In genomic region chr2:235171511-235172130, GRCh38 we compare ENCODE assay signal across 11 cellular contexts.
DNase-seq lines count a peak whose midpoint lies in the region; ATAC-seq and TF ChIP-seq lines count a peak whose summit lies in the region.
"Had no signal": no experiment of that assay in that cellular context is flagged by ENCODE, and none has a peak within 500 bp of the region (broad histone marks: within the 10 kb centered on the region; RNA-seq: fewer than 3 reads in every experiment).

No MANE protein-coding gene starts in this region.

- H3K4me1 Mint-ChIP-seq in Calu3 (ENCODE audit: low read depth, unreplicated experiment), result peaks cover 13% of the 10 kb centered on the region
- H3K4me1 Mint-ChIP-seq in neural crest cell, result peaks cover 33% of the 10 kb centered on the region

- H3K4me3 Mint-ChIP-seq in Calu3 (ENCODE audit: low read depth, unreplicated experiment) (no peak overlapping the region), neural crest cell (no peak overlapping the region)
- H3K4me3 Mint-ChIP-seq: activated T-cell treated with anti-CD3 and anti-CD28 coated beads, Interleukin-2, amount 50 U/mL, for 24 hours had no signal

- peaks cover 55% of the 10 kb centered on the region for H3K27me3 Mint-ChIP-seq in Calu3 (ENCODE audit: unreplicated experiment)
- no peaks in the 10 kb centered on the region for H3K27me3 Mint-ChIP-seq in neural crest cell (ENCODE audit: low read depth)

- TF ChIP-seq CTCF in Calu3 (IDR thresholded peaks at IDR 0.05; ENCODE audit: unreplicated experiment), result no peak
- TF ChIP-seq CTCF in neural crest cell (conservative IDR thresholded peaks at IDR 0.05), result no peak

- DNase-seq in Calu3 (no peak), NCI-H226 (peak; percentile 42), dedifferentiated amniotic fluid mesenchymal stem cell (ENCODE audit: extremely low spot score) (peak; percentile 19), neural crest cell (ENCODE audit: low read depth, low spot score) (no peak), SKM-1 treated with dmso at 0.1 percent for 144 hours (lab: John Stamatoyannopoulos, UW; ENCODE audit: unreplicated experiment) (no peak)
- no peak for DNase-seq in effector memory CD4-positive, alpha-beta T cell
- DNase-seq: activated T-cell treated with anti-CD3 and anti-CD28 coated beads, Interleukin-2, amount 50 U/mL, for 24 hours; dermis blood vessel endothelial cell; NCI-H774 had no signal

- ATAC-seq in GM18511 (IDR thresholded peaks at IDR 0.05; ENCODE audit: unreplicated experiment), result no peak
- ATAC-seq in GM18909 (IDR thresholded peaks at IDR 0.05; ENCODE audit: poor library complexity, unreplicated experiment), result no peak

- no TSS peak for BruUV-seq in Calu3 (replicated peaks; lab: Mats Ljungman, UMichigan)

- intact Hi-C loops in Calu3 (cut with micrococcal nuclease; ENCODE audit: unreplicated experiment), result no loop called here

- no peak overlapping the region for H3K27ac ChIP-seq in effector memory CD4-positive, alpha-beta T cell (ENCODE audit: insufficient read depth, low read length, poor library complexity, severe bottlenecking)

- H3K4me3 ChIP-seq in effector memory CD4-positive, alpha-beta T cell (ENCODE audit: insufficient read depth, low read depth, low read length, poor library complexity, severe bottlenecking), result no peak overlapping the region

- no peaks in the 10 kb centered on the region for H3K36me3 ChIP-seq in effector memory CD4-positive, alpha-beta T cell (ENCODE audit: control insufficient read depth, insufficient read depth, low read length)

- no peaks in the 10 kb centered on the region for H3K9me3 ChIP-seq in effector memory CD4-positive, alpha-beta T cell (ENCODE audit: control insufficient read depth, low read length)

- H3K36me3 Mint-ChIP-seq in Calu3 (ENCODE audit: insufficient read depth, unreplicated experiment) (no peaks in the 10 kb centered on the region), neural crest cell (ENCODE audit: low read depth) (peaks cover 16% of the 10 kb centered on the region)

- peak overlapping the region; percentile 34 for H3K27ac Mint-ChIP-seq in Calu3 (ENCODE audit: unreplicated experiment)
- peak overlapping the region; percentile 59 for H3K27ac Mint-ChIP-seq in neural crest cell (ENCODE audit: unreplicated experiment)
- H3K27ac Mint-ChIP-seq: activated T-cell treated with anti-CD3 and anti-CD28 coated beads, Interleukin-2, amount 50 U/mL, for 24 hours had no signal

- no peaks in the 10 kb centered on the region for H3K27me3 ChIP-seq in effector memory CD4-positive, alpha-beta T cell (replicated peaks; ENCODE audit: control insufficient read depth, insufficient read depth, low read length, poor library complexity, severe bottlenecking)

- CTCF ChIA-PET in Calu3 (lab: Charles Lee), result no interaction called here

- H3K9me3 Mint-ChIP-seq in Calu3 (ENCODE audit: low read depth, unreplicated experiment) (peaks cover 9% of the 10 kb centered on the region), neural crest cell (peaks cover 18% of the 10 kb centered on the region)

- H3K4me1 ChIP-seq in effector memory CD4-positive, alpha-beta T cell (ENCODE audit: control insufficient read depth, insufficient read depth, low read length, poor library complexity, severe bottlenecking), result no peaks in the 10 kb centered on the region

Comparison
In these comparisons a context has a peak if more than half of its experiments do, and no peak if none do; other contexts are left out.
1. DNase-seq: peak in NCI-H226 (single experiment) and dedifferentiated amniotic fluid mesenchymal stem cell (single experiment); none in Calu3 (single experiment), neural crest cell (single experiment), SKM-1 treated with dmso at 0.1 percent for 144 hours (single experiment) and effector memory CD4-positive, alpha-beta T cell (0 of 3).